ENCODE assay signal across 17 cellular contexts in genomic region chr19:29015569-29015968, GRCh38.
DNase-seq lines count a peak whose midpoint lies in the region; ATAC-seq and TF ChIP-seq lines count a peak whose summit lies in the region.
"Had no signal": no experiment of that assay in that cellular context is flagged by ENCODE, and none has a peak within 500 bp of the region (broad histone marks: within the 10 kb centered on the region; RNA-seq: fewer than 3 reads in every experiment).

No MANE protein-coding gene starts in this region.

- intact Hi-C loops in Calu3 (cut with micrococcal nuclease; ENCODE audit: unreplicated experiment), result no loop called here
- intact Hi-C loops in body of pancreas (cut with DNase I), result no loop called here

- POLR2A ChIA-PET in HEK293 (lab: Yijun Ruan, JAX), result no interaction called here

- TF ChIP-seq CTCF in Calu3 (IDR thresholded peaks at IDR 0.05; ENCODE audit: unreplicated experiment) (no peak), HEK293 (tag by site-specific recombination; IDR thresholded peaks at IDR 0.05) (no peak), body of pancreas (IDR thresholded peaks at IDR 0.05) (no peak)

- no peaks in the 10 kb centered on the region for H3K9me3 Mint-ChIP-seq in Calu3 (ENCODE audit: low read depth, unreplicated experiment)
- H3K9me3 Mint-ChIP-seq: CD14-positive monocyte had no signal

- BruUV-seq in Calu3 (replicated peaks; lab: Mats Ljungman, UMichigan), result no TSS peak

- H3K36me3 ChIP-seq in HEK293 (ENCODE audit: control insufficient read depth in 2 of 2, insufficient read depth in 1 of 2, low read length in 2 of 2), result no peaks in the 10 kb centered on the region; a peak in 1 of 3 replicates
- no peaks in the 10 kb centered on the region for H3K36me3 ChIP-seq in body of pancreas (replicated peaks in 1 of 2; ENCODE audit: insufficient read depth in 1 of 2, low read depth in 2 of 2)
- H3K36me3 ChIP-seq: BE2C, BLaER1 had no signal

- no peak overlapping the region for H3K4me3 Mint-ChIP-seq in Calu3 (ENCODE audit: low read depth, unreplicated experiment)
- H3K4me3 Mint-ChIP-seq: CD14-positive monocyte; CD4-positive, alpha-beta memory T cell; CD4-positive, CD25-positive, alpha-beta regulatory T cell; CD8-positive, alpha-beta memory T cell had no signal

- peaks cover 10% of the 10 kb centered on the region for H3K4me1 Mint-ChIP-seq in Calu3 (ENCODE audit: low read depth, unreplicated experiment)
- H3K4me1 Mint-ChIP-seq: CD14-positive monocyte; CD4-positive, alpha-beta memory T cell; CD4-positive, CD25-positive, alpha-beta regulatory T cell; CD8-positive, alpha-beta memory T cell had no signal

- H3K4me1 ChIP-seq in HEK293 (ENCODE audit: control insufficient read depth, insufficient read depth, low read length) (no peaks in the 10 kb centered on the region), body of pancreas (no peaks in the 10 kb centered on the region)
- H3K4me1 ChIP-seq: BE2C had no signal

- no peak for TF ChIP-seq POLR2A in body of pancreas (IDR thresholded peaks at IDR 0.05)

- H3K27me3 Mint-ChIP-seq in Calu3 (ENCODE audit: unreplicated experiment), result peaks cover 25% of the 10 kb centered on the region
- H3K27me3 Mint-ChIP-seq: CD4-positive, CD25-positive, alpha-beta regulatory T cell had no signal

- ATAC-seq in HG03378 (IDR thresholded peaks at IDR 0.05; ENCODE audit: unreplicated experiment) (no peak), body of pancreas (no peak)

- H3K27ac ChIP-seq in HEK293 (ENCODE audit: extremely low read depth, low read depth, low read length) (no peak overlapping the region), body of pancreas (no peak overlapping the region)
- H3K27ac ChIP-seq: BLaER1 had no signal

- H3K4me3 ChIP-seq in HEK293 (ENCODE audit: low read depth, low read length), result no peak overlapping the region
- no peak overlapping the region for H3K4me3 ChIP-seq in body of pancreas
- H3K4me3 ChIP-seq: BLaER1 had no signal

- no peaks in the 10 kb centered on the region for H3K9me3 ChIP-seq in HEK293 (ENCODE audit: control insufficient read depth, insufficient read depth, low read depth, low read length)
- H3K9me3 ChIP-seq in body of pancreas, result no peaks in the 10 kb centered on the region
- H3K9me3 ChIP-seq: BE2C, BLaER1 had no signal

- H3K27me3 ChIP-seq in body of pancreas, result no peaks in the 10 kb centered on the region
- H3K27me3 ChIP-seq: BE2C had no signal

- CTCF ChIA-PET in Calu3 (lab: Charles Lee), result no interaction called here
- CTCF ChIA-PET in HEK293 (lab: Yijun Ruan, JAX), result no interaction called here

- peak overlapping the region; percentile 25 for H3K27ac Mint-ChIP-seq in Calu3 (ENCODE audit: unreplicated experiment)
- H3K27ac Mint-ChIP-seq: CD4-positive, CD25-positive, alpha-beta regulatory T cell; CD8-positive, alpha-beta memory T cell had no signal

- no peaks in the 10 kb centered on the region for H3K36me3 Mint-ChIP-seq in Calu3 (ENCODE audit: insufficient read depth, unreplicated experiment)
- H3K36me3 Mint-ChIP-seq: CD14-positive monocyte; CD4-positive, alpha-beta memory T cell; CD4-positive, CD25-positive, alpha-beta regulatory T cell; CD8-positive, alpha-beta memory T cell had no signal

- DNase-seq in Calu3 (no peak), left kidney (ENCODE audit: low read depth, low spot score) (peak; percentile 38), body of pancreas (no peak)
- DNase-seq: 8988T; ACHN; BE2C; C1 segment of cervical spinal cord; CD4-positive, alpha-beta memory T cell; CD4-positive, CD25-positive, alpha-beta regulatory T cell; CD8-positive, alpha-beta memory T cell; COR-L47; DMS79 treated with DMSO at 0.1 percent for 48 hours; GF-D8 had no signal

TF ChIP-seq in HEK293, 187 proteins besides CTCF, POLR2A, EP300 and RAD21 (continues in another document):
- TF ChIP-seq ZNF670 (tag by site-specific recombination; IDR thresholded peaks at IDR 0.05; ENCODE audit: low read depth), result peak; percentile 78; the same call in 1 of the 2 replicates
- TF ChIP-seq ZFP3 (tag by site-specific recombination; IDR thresholded peaks at IDR 0.05; ENCODE audit: low read depth), result 0 out of 2 replicates have a peak, but pooled peaks have one; percentile 14
- no peak for TF ChIP-seq YY1 (tag by site-specific recombination; IDR thresholded peaks at IDR 0.05)
- TF ChIP-seq ZBTB21 (tag by site-specific recombination; IDR thresholded peaks at IDR 0.05), result no peak
- TF ChIP-seq ZNF140 (tag by site-specific recombination; IDR thresholded peaks at IDR 0.05), result 0 out of 2 replicates have a peak, but pooled peaks have one; percentile 11
- TF ChIP-seq ZNF704 (tag by site-specific recombination; IDR thresholded peaks at IDR 0.05), result peak; percentile 65; the same call in 1 of the 2 replicates
- TF ChIP-seq ZNF658 (tag by site-specific recombination; IDR thresholded peaks at IDR 0.05), result no peak
- 0 out of 2 replicates have a peak, but pooled peaks have one; percentile 43 for TF ChIP-seq ZNF157 (tag by site-specific recombination; IDR thresholded peaks at IDR 0.05)
- TF ChIP-seq ZNF596 (tag by site-specific recombination; IDR thresholded peaks at IDR 0.05), result peak; percentile 99
- TF ChIP-seq YY2 (tag by site-specific recombination; IDR thresholded peaks at IDR 0.05), result peak; percentile 16; the same call in 1 of the 2 replicates
- peak; percentile 98 for TF ChIP-seq ZNF169 (tag by site-specific recombination; IDR thresholded peaks at IDR 0.05)
- no peak for TF ChIP-seq GLIS1 (tag by site-specific recombination; IDR thresholded peaks at IDR 0.05)
- TF ChIP-seq ZNF19 (tag by site-specific recombination; IDR thresholded peaks at IDR 0.05; ENCODE audit: low read depth), result peak; percentile 12; the same call in 1 of the 2 replicates
- TF ChIP-seq ZNF488 (tag by site-specific recombination; IDR thresholded peaks at IDR 0.05), result peak; percentile 71; the same call in 1 of the 2 replicates
- TF ChIP-seq ZNF514 (tag by site-specific recombination; IDR thresholded peaks at IDR 0.05), result peak; percentile 88
- no peak for TF ChIP-seq ZNF544 (tag by site-specific recombination; IDR thresholded peaks at IDR 0.05)
- peak; percentile 47 for TF ChIP-seq ZNF266 (tag by site-specific recombination; IDR thresholded peaks at IDR 0.05; ENCODE audit: low read depth)
- no peak for TF ChIP-seq ZNF830 (tag by site-specific recombination; IDR thresholded peaks at IDR 0.05; ENCODE audit: low read depth)
- no peak for TF ChIP-seq ZBTB11 (tag by site-specific recombination; conservative IDR thresholded peaks at IDR 0.05; ENCODE audit: low read depth)
- no peak for TF ChIP-seq EGR2 (tag by site-specific recombination; IDR thresholded peaks at IDR 0.05; ENCODE audit: low read depth)
- peak; percentile 59 for TF ChIP-seq ZNF791 (tag by site-specific recombination; IDR thresholded peaks at IDR 0.05)
- peak; percentile 96 for TF ChIP-seq PRDM1 (tag by site-specific recombination; IDR thresholded peaks at IDR 0.05)
- peak; percentile 78; the same call in 1 of the 2 replicates for TF ChIP-seq ZNF175 (tag by site-specific recombination; IDR thresholded peaks at IDR 0.05)
- 0 out of 2 replicates have a peak, but pooled peaks have one; percentile 83 for TF ChIP-seq ZNF155 (tag by site-specific recombination; IDR thresholded peaks at IDR 0.05)
- peak; percentile 90 for TF ChIP-seq ZNF366 (tag by site-specific recombination; conservative IDR thresholded peaks at IDR 0.05)
- no peak for TF ChIP-seq ZEB2 (tag by site-specific recombination; IDR thresholded peaks at IDR 0.05)
- peak; percentile 97 for TF ChIP-seq ZNF202 (tag by site-specific recombination; IDR thresholded peaks at IDR 0.05; ENCODE audit: borderline replicate concordance)
- TF ChIP-seq ZNF548 (tag by site-specific recombination; IDR thresholded peaks at IDR 0.05), result peak; percentile 61; the same call in 1 of the 2 replicates
